ENCODE assay signal across 19 cellular contexts in genomic region chr4:148163011-148163410, GRCh38.
"Had no signal": no experiment of that assay in that cellular context is flagged by ENCODE, and none has a peak within 500 bp of the region (broad histone marks: within the 10 kb centered on the region; RNA-seq: fewer than 3 reads in every experiment).

No MANE protein-coding gene starts in this region.

- H3K36me3 Mint-ChIP-seq: activated naive CD4-positive, alpha-beta T cell treated with anti-CD3 and anti-CD28 coated beads, Interleukin-2, amount 50 U/mL, for 72 hours had no signal

- H3K36me3 ChIP-seq: gastroesophageal sphincter, heart left ventricle, left ventricle myocardium inferior, sigmoid colon, tibial nerve, vagina had no signal

- H3K27ac Mint-ChIP-seq: activated naive CD4-positive, alpha-beta T cell treated with anti-CD3 and anti-CD28 coated beads, Interleukin-2, amount 50 U/mL, for 72 hours; activated T-helper 1 cell treated with anti-CD3 and anti-CD28 coated beads, Interleukin-12 subunit alpha, Interleukin-12 subunit beta, Interleukin-2, Interleukin-4 antibody, amounts not matched to agents 30 ng/mL and 10 ng/mL and 1 ng/mL, durations not matched to agents 14 hours and 24 hours and 36 hours; T-helper 17 cell had no signal

- H3K4me3 Mint-ChIP-seq: activated T-helper 1 cell treated with anti-CD3 and anti-CD28 coated beads, Interleukin-12 subunit alpha, Interleukin-12 subunit beta, Interleukin-2, Interleukin-4 antibody, amounts not matched to agents 30 ng/mL and 10 ng/mL and 1 ng/mL, durations not matched to agents 14 hours and 24 hours and 36 hours; naive thymus-derived CD8-positive, alpha-beta T cell; T-helper 17 cell had no signal

- H3K27me3 Mint-ChIP-seq: naive thymus-derived CD8-positive, alpha-beta T cell; T-helper 17 cell had no signal

- H3K4me3 ChIP-seq: gastroesophageal sphincter, heart left ventricle, left ventricle myocardium inferior, mucosa of descending colon, sigmoid colon, tibial nerve, vagina had no signal

- H3K9me3 Mint-ChIP-seq: activated naive CD4-positive, alpha-beta T cell treated with anti-CD3 and anti-CD28 coated beads, Interleukin-2, amount 50 U/mL, for 72 hours; activated T-helper 1 cell treated with anti-CD3 and anti-CD28 coated beads, Interleukin-12 subunit alpha, Interleukin-12 subunit beta, Interleukin-2, Interleukin-4 antibody, amounts not matched to agents 30 ng/mL and 10 ng/mL and 1 ng/mL, durations not matched to agents 14 hours and 24 hours and 36 hours; naive thymus-derived CD8-positive, alpha-beta T cell had no signal

- H3K27ac ChIP-seq: gastroesophageal sphincter, heart left ventricle, left ventricle myocardium inferior, sigmoid colon, tibial nerve, vagina had no signal

- H3K27me3 ChIP-seq: gastroesophageal sphincter, heart left ventricle, sigmoid colon, tibial nerve, vagina had no signal

- H3K9me3 ChIP-seq: gastroesophageal sphincter, heart left ventricle, left ventricle myocardium inferior, mucosa of descending colon, sigmoid colon, tibial nerve, vagina had no signal

- DNase-seq: activated CD4-positive, alpha-beta T cell treated with anti-CD3 and anti-CD28 coated beads, Interleukin-2, amount 50 U/mL, for 48 hours; activated gamma-delta T cell treated with Interleukin-2 at 50 U/mL for 16 hours; amniotic stem cell; caudate nucleus; erythroblast; heart left ventricle; kidney glomerular epithelial cell; left ventricle myocardium inferior; mucosa of descending colon; naive thymus-derived CD8-positive, alpha-beta T cell; sigmoid colon; stimulated activated CD8-positive, alpha-beta memory T cell treated with anti-CD3 and anti-CD28 coated beads, Interleukin-4, amount 100 ng/mL, for 48 hours; stimulated activated naive CD4-positive, alpha-beta T cell; T-helper 17 cell had no signal
